Comparison of ENCODE assay signal across 19 cellular contexts in the genomic region with DNA sequence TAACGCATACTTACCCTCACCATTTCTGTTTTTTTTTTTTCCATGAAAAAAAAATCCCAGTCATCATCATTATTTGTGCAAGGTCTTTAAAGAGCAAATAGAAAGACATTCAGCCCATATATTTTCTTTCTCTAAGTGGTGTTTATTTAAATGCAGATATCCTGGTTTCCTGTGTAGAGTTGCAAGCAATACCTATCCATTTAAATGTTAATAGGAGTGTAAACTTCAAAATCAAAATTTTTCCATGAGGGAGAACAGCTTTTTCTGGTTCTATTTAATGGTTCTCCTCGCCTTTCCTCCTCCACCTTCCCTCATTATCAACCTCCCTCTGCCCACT.
"Had no signal": no experiment of that assay in that cellular context is flagged by ENCODE, and none has a peak within 500 bp of the region (broad histone marks: within the 10 kb centered on the region; RNA-seq: fewer than 3 reads in every experiment).

No MANE protein-coding gene starts in this region.

- H3K27ac Mint-ChIP-seq: activated CD8-positive, alpha-beta T cell treated with anti-CD3 and anti-CD28 coated beads for 36 hours; activated naive CD8-positive, alpha-beta T cell; dendritic cell treated with granulocyte-macrophage colony-stimulating factor and Interleukin-4, amounts not matched to agents 40 ng/mL and 50 ng/mL, for 4 days; nephron progenitor cell had no signal

- H3K27ac ChIP-seq: gastroesophageal sphincter, lower lobe of right lung, prostate gland, right lobe of liver, suprapubic skin, upper lobe of left lung had no signal

- H3K4me3 Mint-ChIP-seq: activated CD8-positive, alpha-beta T cell treated with anti-CD3 and anti-CD28 coated beads for 36 hours; activated naive CD8-positive, alpha-beta T cell; dendritic cell treated with granulocyte-macrophage colony-stimulating factor and Interleukin-4, amounts not matched to agents 40 ng/mL and 50 ng/mL, for 4 days; nephron progenitor cell had no signal

- H3K36me3 Mint-ChIP-seq: activated naive CD8-positive, alpha-beta T cell had no signal

- H3K27me3 ChIP-seq: gastroesophageal sphincter, right lobe of liver, suprapubic skin, upper lobe of left lung had no signal

- H3K9me3 ChIP-seq: prostate gland, suprapubic skin had no signal

- DNase-seq: activated CD4-positive, alpha-beta T cell treated with anti-CD3 and anti-CD28 coated beads for 4 hours; activated CD8-positive, alpha-beta T cell treated with anti-CD3 and anti-CD28 coated beads for 36 hours; activated gamma-delta T cell treated with Interleukin-2 at 50 U/mL for 16 hours; activated T-cell treated with anti-CD3 and anti-CD28 coated beads, Interleukin-2, amount 50 U/mL, for 48 hours; amniotic stem cell; lower lobe of right lung; nephron progenitor cell; right lobe of liver; stimulated activated CD4-positive, alpha-beta T cell treated with anti-CD3 and anti-CD28 coated beads, Interleukin-4, amount 100 ng/mL, for 4 hours; stimulated activated CD8-positive, alpha-beta memory T cell treated with anti-CD3 and anti-CD28 coated beads, Interleukin-4, amount 100 ng/mL, for 48 hours; stimulated activated naive CD8-positive, alpha-beta T cell treated with anti-CD3 and anti-CD28 coated beads, Interleukin-15, Interleukin-2, amounts not matched to agents 100 U/mL and 50 U/mL, for 24 hours; T-helper 2 cell; upper lobe of left lung had no signal

- H3K4me1 ChIP-seq: gastroesophageal sphincter, lower lobe of right lung, prostate gland, right lobe of liver, suprapubic skin, upper lobe of left lung had no signal

- H3K4me2 ChIP-seq: smooth muscle cell had no signal
